ENCODE assay signal across 10 cellular contexts in the genomic region with DNA sequence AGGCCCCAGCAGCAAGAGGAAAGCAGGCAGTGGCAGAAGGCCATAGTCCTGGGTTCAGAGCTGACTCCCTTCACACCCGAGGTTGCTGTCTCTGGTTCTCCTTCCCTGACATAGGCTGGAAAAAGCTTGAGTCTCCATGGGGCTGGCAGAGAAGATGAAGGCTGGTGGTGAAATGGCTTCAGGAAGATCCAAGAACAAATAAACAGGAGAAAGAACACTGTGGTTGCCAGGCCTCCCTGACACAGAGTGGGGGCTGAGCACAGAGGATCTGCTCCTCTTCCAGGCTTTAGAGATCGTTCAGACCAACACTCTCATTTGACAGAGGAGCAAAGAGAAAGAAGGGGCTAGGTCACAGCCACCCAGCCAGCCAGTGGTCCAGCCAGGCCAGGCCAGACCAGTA. TPM values are rescaled to one million over a fixed set of nuclear protein-coding genes. Genes with fewer than 3 reads are reported as not detected.
DNase-seq lines count a peak whose midpoint lies in the region; ATAC-seq and TF ChIP-seq lines count a peak whose summit lies in the region.
"Had no signal": no experiment of that assay in that cellular context is flagged by ENCODE, and none has a peak within 500 bp of the region (broad histone marks: within the 10 kb centered on the region; RNA-seq: fewer than 3 reads in every experiment).

No MANE protein-coding gene starts in this region.

- no peaks in the 10 kb centered on the region for H3K27me3 ChIP-seq in BLaER1
- no peaks in the 10 kb centered on the region for H3K27me3 ChIP-seq in Peyer's patch
- no peaks in the 10 kb centered on the region for H3K27me3 ChIP-seq in esophagus (ENCODE audit: control insufficient read depth in 1 of 2, insufficient read depth in 2 of 2, low read length in 2 of 2)
- H3K27me3 ChIP-seq in trophoblast cell (ENCODE audit: insufficient read depth, low read length) = no peaks in the 10 kb centered on the region
- H3K27me3 ChIP-seq in body of pancreas = no peaks in the 10 kb centered on the region
- H3K27me3 ChIP-seq in aorta (ENCODE audit: control insufficient read depth in 1 of 2, insufficient read depth in 2 of 2, low read length in 1 of 2) = no peaks in the 10 kb centered on the region

- H3K4me1 ChIP-seq in BLaER1 = peaks cover 100% of the 10 kb centered on the region
- peaks cover 3 to 97% (median 45%) of the 10 kb centered on the region in 4 donors for H3K4me1 ChIP-seq in Peyer's patch
- H3K4me1 ChIP-seq in esophagus (ENCODE audit: control insufficient read depth in 2 of 2, insufficient read depth in 2 of 2, low read length in 1 of 2) = peaks cover 12 to 43% of the 10 kb centered on the region in 2 donors
- H3K4me1 ChIP-seq in trophoblast cell (ENCODE audit: control insufficient read depth in 1 of 2, insufficient read depth in 2 of 2, low read length in 2 of 2) = peaks cover 43 to 50% of the 10 kb centered on the region in 2 experiments
- H3K4me1 ChIP-seq in body of pancreas = peaks cover 89% of the 10 kb centered on the region
- H3K4me1 ChIP-seq in aorta (ENCODE audit: control insufficient read depth in 1 of 2, insufficient read depth in 2 of 2, low read length in 2 of 2) = peaks cover 3 to 21% of the 10 kb centered on the region in 2 donors

- TF ChIP-seq POLR2A in Peyer's patch (IDR thresholded peaks at IDR 0.05) (no peak), body of pancreas (IDR thresholded peaks at IDR 0.05) (no peak)

- peaks cover 4% of the 10 kb centered on the region for H3K79me1 ChIP-seq in trophoblast cell (ENCODE audit: low read length)

- ATAC-seq in body of pancreas = no peak
- no peak for ATAC-seq in aorta (ENCODE audit: low FRiP score)

- H2BK12ac ChIP-seq in trophoblast cell (ENCODE audit: low read length) = no peak overlapping the region

- no peak overlapping the region for H2AFZ ChIP-seq in trophoblast cell (ENCODE audit: insufficient read depth, low read length, poor library complexity)

- no peak overlapping the region for H3K23ac ChIP-seq in trophoblast cell (ENCODE audit: low read length)

- H3K9me3 ChIP-seq in BLaER1 (no peaks in the 10 kb centered on the region), Peyer's patch (no peaks in the 10 kb centered on the region), esophagus (ENCODE audit: control insufficient read depth in 2 of 2, insufficient read depth in 1 of 2, low read depth in 1 of 2, low read length in 1 of 2) (no peaks in the 10 kb centered on the region), trophoblast cell (ENCODE audit: insufficient read depth, low read depth, low read length) (no peaks in the 10 kb centered on the region), body of pancreas (no peaks in the 10 kb centered on the region), aorta (ENCODE audit: control insufficient read depth, low read length) (no peaks in the 10 kb centered on the region)
- H3K9me3 ChIP-seq: Caco-2 had no signal

- peak overlapping the region; percentile 77 for H3K9ac ChIP-seq in BLaER1
- no peak overlapping the region for H3K9ac ChIP-seq in trophoblast cell (ENCODE audit: low read length)

- peak overlapping the region; percentile 98 for H3K27ac ChIP-seq in BLaER1
- H3K27ac ChIP-seq in Peyer's patch = peak overlapping the region in 3 of 4 donors; percentile 4 to 61 (median 40)
- peak overlapping the region; percentile 63 to 67 for H3K27ac ChIP-seq in esophagus (ENCODE audit: low read depth in 2 of 2, low read length in 1 of 2)
- H3K27ac ChIP-seq in trophoblast cell (ENCODE audit: low read depth, low read length) = no peak overlapping the region
- peak overlapping the region in 1 of 4 donors; percentile 5 for H3K27ac ChIP-seq in body of pancreas
- no peak overlapping the region for H3K27ac ChIP-seq in aorta (ENCODE audit: low read depth in 1 of 2, low read length in 2 of 2)

- peaks cover 99% of the 10 kb centered on the region for H4K20me1 ChIP-seq in BLaER1

- TF ChIP-seq CTCF in Peyer's patch (IDR thresholded peaks at IDR 0.05) = no peak
- TF ChIP-seq CTCF in body of pancreas (IDR thresholded peaks at IDR 0.05) = no peak

- H4K12ac ChIP-seq in trophoblast cell (ENCODE audit: low read depth, low read length) = no peak overlapping the region

- peaks cover 32% of the 10 kb centered on the region for H3K79me2 ChIP-seq in trophoblast cell (ENCODE audit: control insufficient read depth, insufficient read depth, low read length, poor library complexity)

- DNase-seq in Peyer's patch (no peak), trophoblast cell (no peak), body of pancreas (no peak), aorta (no peak), NOMO-1 treated with DMSO at 0.1 percent for 48 hours (lab: John Stamatoyannopoulos, UW; ENCODE audit: unreplicated experiment) (no peak), SIG-M5 treated with dmso at 0.1 percent for 504 hours (lab: John Stamatoyannopoulos, UW; ENCODE audit: unreplicated experiment) (no peak)
- DNase-seq: Caco-2, head of caudate nucleus had no signal

- H4K8ac ChIP-seq in trophoblast cell (ENCODE audit: low read depth, low read length) = no peak overlapping the region

- no peak overlapping the region for H2BK120ac ChIP-seq in trophoblast cell (ENCODE audit: insufficient read depth, low read length, poor library complexity)

- no peak overlapping the region for H2BK5ac ChIP-seq in trophoblast cell (ENCODE audit: low read depth, low read length, poor library complexity)

- peaks cover 38% of the 10 kb centered on the region for H3K36me3 ChIP-seq in BLaER1
- H3K36me3 ChIP-seq in Peyer's patch = no peaks in the 10 kb centered on the region
- H3K36me3 ChIP-seq in esophagus (ENCODE audit: control insufficient read depth in 2 of 2, insufficient read depth in 2 of 2, low read length in 1 of 2) = peaks cover 0 to 10% of the 10 kb centered on the region in 2 donors
- H3K36me3 ChIP-seq in trophoblast cell (ENCODE audit: control insufficient read depth in 1 of 2, insufficient read depth in 2 of 2, low read length in 2 of 2) = peaks cover 27% of the 10 kb centered on the region in 2 experiments
- no peaks in the 10 kb centered on the region for H3K36me3 ChIP-seq in body of pancreas (replicated peaks in 1 of 2; ENCODE audit: insufficient read depth in 1 of 2, low read depth in 2 of 2)
- H3K36me3 ChIP-seq in aorta (ENCODE audit: control insufficient read depth in 1 of 2, insufficient read depth in 2 of 2, low read length in 1 of 2) = no peaks in the 10 kb centered on the region

- H3K18ac ChIP-seq in trophoblast cell (ENCODE audit: low read length) = no peak overlapping the region

- no peak overlapping the region for H2AK5ac ChIP-seq in trophoblast cell (ENCODE audit: low read length)

- no peak overlapping the region for H3K14ac ChIP-seq in trophoblast cell (ENCODE audit: low read length)

- WGBS in esophagus, 2 donors = 38 to 51% methylated on average over 2 of the region's 2 CpGs
- WGBS in trophoblast cell (ENCODE audit: extremely low coverage, insufficient coverage, insufficient read length) = no CpG with 5 or more reads among the region's 2 CpGs
- 73 to 75% methylated on average over 2 of the region's 2 CpGs for WGBS in body of pancreas, 2 donors
- WGBS in aorta, 2 donors = 8 to 25% methylated on average over 2 of the region's 2 CpGs

- H3K4ac ChIP-seq in trophoblast cell (ENCODE audit: low read depth, low read length) = peak overlapping the region; percentile 1

- intact Hi-C loops in body of pancreas (cut with DNase I) = no loop called here
- intact Hi-C loops in aorta (cut with DNase I) = no loop called here

- H3K4me2 ChIP-seq in BLaER1 (peak overlapping the region; percentile 97), trophoblast cell (ENCODE audit: low read length) (no peak overlapping the region)

- no peak overlapping the region for H4K91ac ChIP-seq in trophoblast cell (ENCODE audit: low read depth, low read length)

- H3K4me3 ChIP-seq in BLaER1 = no peak overlapping the region
- no peak overlapping the region for H3K4me3 ChIP-seq in Peyer's patch
- H3K4me3 ChIP-seq in esophagus (ENCODE audit: low read depth in 1 of 2, low read length in 2 of 2) = no peak overlapping the region
- H3K4me3 ChIP-seq in trophoblast cell (ENCODE audit: low read depth, low read length) = no peak overlapping the region
- H3K4me3 ChIP-seq in body of pancreas = no peak overlapping the region
- H3K4me3 ChIP-seq in aorta (ENCODE audit: low read length in 2 of 2) = no peak overlapping the region

RNA-seq across cellular contexts. Expression of a gene that starts 14.3 kb away (rescaled TPM):
- total RNA-seq in Peyer's patch (10 to 100 TPM in 3 of 4 donors, 1 to 10 TPM in 1; 9.8 to 80.9 (median 36.8) TPM), body of pancreas (10 to 100 TPM; 26.2 to 26.7 TPM), aorta (100 to 1,000 TPM; 144 to 192 TPM)
- polyA plus RNA-seq in esophagus (10 to 100 TPM; 20.9 to 35.6 TPM), aorta (10 to 100 TPM; 17.0 to 93.4 TPM)
- 47.8 and 51.3 TPM in 2 replicates for polyA plus RNA-seq in trophoblast cell (2013)

RNA-seq across cellular contexts. Expression of a gene that starts 32.4 kb away (rescaled TPM):
- 10 to 100 TPM; 14.9 to 21.5 (median 15.9) TPM for total RNA-seq in Peyer's patch
- polyA plus RNA-seq in esophagus = 10 to 100 TPM; 17.7 to 20.6 TPM
- 4.7 and 4.8 TPM in 2 replicates for polyA plus RNA-seq in trophoblast cell (2013)
- 10 to 100 TPM; 12.7 to 22.1 TPM for total RNA-seq in body of pancreas
- 10 to 100 TPM; 35.7 to 51.3 TPM for total RNA-seq in aorta
- 10 to 100 TPM; 19.7 to 33.6 TPM for polyA plus RNA-seq in aorta

RNA-seq across cellular contexts. Expression of a gene that starts 46.7 kb away (rescaled TPM):
- total RNA-seq in Peyer's patch (10 to 100 TPM in 3 of 4 donors, 1 to 10 TPM in 1; 4.9 to 33.0 (median 16.9) TPM), body of pancreas (10 to 100 TPM; 11.9 to 23.4 TPM), aorta (100 to 1,000 TPM in 1 of 2 donors, 10 to 100 TPM in 1; 39.2 to 139 TPM)
- polyA plus RNA-seq in esophagus (10 to 100 TPM; 23.2 to 75.2 TPM), aorta (100 to 1,000 TPM in 1 of 2 donors, 1 to 10 TPM in 1; 3.1 to 149 TPM)
- 0.68 and 0.78 TPM in 2 replicates for polyA plus RNA-seq in trophoblast cell (2013)

Comparison
In these comparisons a context has a peak if more than half of its experiments do, and no peak if none do; other contexts are left out.
1. H3K27ac ChIP-seq: peak in BLaER1 (single experiment), Peyer's patch (3 of 4) and esophagus (2 of 2); none in trophoblast cell (single experiment) and aorta (0 of 2).